ENCODE assay signal across 19 cellular contexts in genomic region chr20:7152071-7152470, GRCh38.
DNase-seq lines count a peak whose midpoint lies in the region; TF ChIP-seq lines count a peak whose summit lies in the region.
"Had no signal": no experiment of that assay in that cellular context is flagged by ENCODE, and none has a peak within 500 bp of the region (broad histone marks: within the 10 kb centered on the region; RNA-seq: fewer than 3 reads in every experiment).

No MANE protein-coding gene starts in this region.

- no peaks in the 10 kb centered on the region for H3K9me3 ChIP-seq in MG63
- H3K9me3 ChIP-seq: Peyer's patch had no signal

- no peak for TF ChIP-seq CTCF in choroid plexus epithelial cell (conservative IDR thresholded peaks at IDR 0.05; ENCODE audit: low read depth, low read length)

- H3K27me3 ChIP-seq in ACC112 (ENCODE audit: insufficient read depth, low read length) = no peaks in the 10 kb centered on the region
- no peaks in the 10 kb centered on the region for H3K27me3 ChIP-seq in MG63
- H3K27me3 ChIP-seq: Peyer's patch had no signal

- no peaks in the 10 kb centered on the region for H3K36me3 ChIP-seq in ACC112 (ENCODE audit: insufficient read depth, low read length)
- H3K36me3 ChIP-seq in MG63 = no peaks in the 10 kb centered on the region
- H3K36me3 ChIP-seq: Peyer's patch had no signal

- H3K79me2 ChIP-seq in ACC112 (ENCODE audit: control insufficient read depth, insufficient read depth, low read length, unreplicated experiment) = no peaks in the 10 kb centered on the region

- peak; percentile 68 for DNase-seq in NCI-H226
- peak; percentile 30 for DNase-seq in choroid plexus epithelial cell (ENCODE audit: low read depth)
- peak; percentile 62 for DNase-seq in iris pigment epithelial cell (ENCODE audit: low read depth)
- no peak for DNase-seq in MG63
- DNase-seq in OCI-M1 (lab: John Stamatoyannopoulos, UW) = no peak
- DNase-seq in NCI-H2227 treated with DMSO at 0.1 percent for 48 hours (lab: John Stamatoyannopoulos, UW) = no peak
- no peak for DNase-seq in C1 segment of cervical spinal cord (lab: John Stamatoyannopoulos, UW)
- DNase-seq: AML-193; CD4-positive, CD25-positive, alpha-beta regulatory T cell; DND-41; GF-D8; NCI-H1417 treated with DMSO at 0.1 percent for 48 hours; NCI-H2029; NCI-H345; NCI-H774; Peyer's patch; SHP77 had no signal

- H3K4me3 ChIP-seq in ACC112 (ENCODE audit: low read depth, low read length) (no peak overlapping the region; the same call in 1 of the 2 replicates), choroid plexus epithelial cell (ENCODE audit: low read depth, low read length) (no peak overlapping the region), MG63 (no peak overlapping the region)
- H3K4me3 ChIP-seq: GM23338, Peyer's patch had no signal

- H3K27ac ChIP-seq in ACC112 (ENCODE audit: low read depth, low read length) = peak overlapping the region; percentile 66
- H3K27ac ChIP-seq: Peyer's patch had no signal

- peaks cover 15% of the 10 kb centered on the region for H3K4me1 ChIP-seq in ACC112 (ENCODE audit: control insufficient read depth, insufficient read depth, low read length, unreplicated experiment)
- H3K4me1 ChIP-seq: Peyer's patch had no signal

- peak overlapping the region; percentile 14 for H2AFZ ChIP-seq in ACC112 (ENCODE audit: low read length, unreplicated experiment)
- H2AFZ ChIP-seq: GM23338 had no signal

Comparison
In these comparisons a context has a peak if more than half of its experiments do, and no peak if none do; other contexts are left out.
1. DNase-seq: peak in NCI-H226 (single experiment), choroid plexus epithelial cell (single experiment) and iris pigment epithelial cell (single experiment); none in MG63 (single experiment), OCI-M1 (single experiment), NCI-H2227 treated with DMSO at 0.1 percent for 48 hours (single experiment) and C1 segment of cervical spinal cord (0 of 14).